In genomic region chrX:39827959-39828358, GRCh38 we compare ENCODE assay signal across 13 cellular contexts.
DNase-seq lines count a peak whose midpoint lies in the region; ATAC-seq and TF ChIP-seq lines count a peak whose summit lies in the region.
"Had no signal": no experiment of that assay in that cellular context is flagged by ENCODE, and none has a peak within 500 bp of the region (broad histone marks: within the 10 kb centered on the region; RNA-seq: fewer than 3 reads in every experiment).

No MANE protein-coding gene starts in this region.

- TF ChIP-seq POLR2A in thyroid gland (IDR thresholded peaks at IDR 0.05): no peak

- no peaks in the 10 kb centered on the region for H3K4me1 ChIP-seq in thyroid gland
- H3K4me1 ChIP-seq: tibial nerve had no signal

- H3K36me3 ChIP-seq in thyroid gland: no peaks in the 10 kb centered on the region
- H3K36me3 ChIP-seq: tibial nerve had no signal

- no peaks in the 10 kb centered on the region for H3K9me3 ChIP-seq in thyroid gland
- H3K9me3 ChIP-seq: tibial nerve had no signal

- H3K27ac ChIP-seq in thyroid gland: no peak overlapping the region
- H3K27ac ChIP-seq: tibial nerve had no signal

- intact Hi-C loops in thyroid gland (cut with DNase I): no loop called here

- no peaks in the 10 kb centered on the region for H3K27me3 ChIP-seq in thyroid gland
- H3K27me3 ChIP-seq: tibial nerve had no signal

- no peak overlapping the region for H3K4me3 ChIP-seq in thyroid gland (replicated peaks in 1 of 3)
- H3K4me3 ChIP-seq: tibial nerve had no signal

- DNase-seq in left kidney (ENCODE audit: low read depth, low spot score) (peak; percentile 70), amniotic stem cell (lab: John Stamatoyannopoulos, UW) (no peak), thyroid gland (no peak), NCI-H1694 treated with DMSO at 0.1 percent for 48 hours (lab: John Stamatoyannopoulos, UW) (no peak)
- no peak for DNase-seq in activated CD8-positive, alpha-beta memory T cell treated with anti-CD3 and anti-CD28 coated beads for 24 hours
- DNase-seq: CD8-positive, alpha-beta memory T cell; NCI-H446; SIG-M5 had no signal

- no peak for TF ChIP-seq CTCF in thyroid gland (IDR thresholded peaks at IDR 0.05)

- 80 to 82% methylated on average over 4 to 5 of the region's 15 CpGs for WGBS in thyroid gland, 2 donors

- peak; percentile 48 for ATAC-seq in GM18498 (IDR thresholded peaks at IDR 0.05; ENCODE audit: unreplicated experiment)
- ATAC-seq in GM21367 (IDR thresholded peaks at IDR 0.05; ENCODE audit: unreplicated experiment): peak; percentile 64
- peak; percentile 63 for ATAC-seq in HG03442 (IDR thresholded peaks at IDR 0.05; ENCODE audit: unreplicated experiment)
- ATAC-seq: activated T-helper 17 cell treated with anti-CD3 and anti-CD28 coated beads, Interleukin-2, amount 50 U/mL, for 72 hours had no signal
